Comparison of ENCODE assay signal across 9 cellular contexts in genomic region chr1:66533804-66534745, GRCh38. TPM values are rescaled to one million over a fixed set of nuclear protein-coding genes. Genes with fewer than 3 reads are reported as not detected.
DNase-seq lines count a peak whose midpoint lies in the region; ATAC-seq and TF ChIP-seq lines count a peak whose summit lies in the region.
"Had no signal": no experiment of that assay in that cellular context is flagged by ENCODE, and none has a peak within 500 bp of the region (broad histone marks: within the 10 kb centered on the region; RNA-seq: fewer than 3 reads in every experiment).

TSS of gene SGIP1 (plus strand) at chr1:66534153. CDS start at chr1:66534359, 206 bp downstream.

- TF ChIP-seq CTCF in WERI-Rb-1 (IDR thresholded peaks at IDR 0.05; ENCODE audit: low read depth, low read length) (no peak), mucosa of descending colon (IDR thresholded peaks at IDR 0.05) (no peak)

- H3K9me3 ChIP-seq in WERI-Rb-1 (ENCODE audit: severe bottlenecking), result no peaks in the 10 kb centered on the region
- H3K9me3 ChIP-seq in mucosa of descending colon, result no peaks in the 10 kb centered on the region
- H3K9me3 ChIP-seq in thymus (ENCODE audit: control insufficient read depth), result no peaks in the 10 kb centered on the region

- H3K4me3 ChIP-seq in WERI-Rb-1 (ENCODE audit: low read depth, low read length) (peak within 1 kb of the TSS; percentile 48), mucosa of descending colon (no peak within 1 kb of the TSS), thymus (ENCODE audit: low read length) (peak within 1 kb of the TSS; percentile 38)

- no peaks in the 10 kb centered on the region; the same call in 1 of the 2 replicates for H3K36me3 ChIP-seq in WERI-Rb-1
- no peaks in the 10 kb centered on the region for H3K36me3 ChIP-seq in mucosa of descending colon (ENCODE audit: low read depth)
- H3K36me3 ChIP-seq in thymus (ENCODE audit: control insufficient read depth, insufficient read depth), result no peaks in the 10 kb centered on the region

- H3K4me1 ChIP-seq in mucosa of descending colon (ENCODE audit: low read depth) (no peaks in the 10 kb centered on the region), thymus (ENCODE audit: control insufficient read depth, insufficient read depth, low read length) (peaks cover 6% of the 10 kb centered on the region)

- intact Hi-C loops in activated CD4-positive, alpha-beta T cell treated with anti-CD3 and anti-CD28 coated beads for 36 hours (cut with DNase I, micrococcal nuclease), result loop anchor here (10.0 kb wide), 1 partner anchor 191 kb away; no protein-coding TSS in a partner anchor
- intact Hi-C loops in mucosa of descending colon (cut with DNase I, micrococcal nuclease), result no loop called here

- peak within 1 kb of the TSS; percentile 44 for H3K27ac Mint-ChIP-seq in activated CD4-positive, alpha-beta T cell treated with anti-CD3 and anti-CD28 coated beads for 36 hours

- peak within 1 kb of the TSS; percentile 76 for H3K4me3 Mint-ChIP-seq in activated CD4-positive, alpha-beta T cell treated with anti-CD3 and anti-CD28 coated beads for 36 hours

- H3K27ac ChIP-seq in WERI-Rb-1 (peak within 1 kb of the TSS; percentile 42), thymus (ENCODE audit: low read depth) (peak within 1 kb of the TSS; percentile 31)

- POLR2A ChIA-PET in activated CD4-positive, alpha-beta T cell treated with anti-CD3 and anti-CD28 coated beads for 36 hours (lab: Charles Lee), result no interaction called here

- 31% methylated on average over 25 of the region's 25 CpGs for WGBS in thymus

- peak; percentile 55 for ATAC-seq in activated CD4-positive, alpha-beta T cell treated with anti-CD3 and anti-CD28 coated beads for 36 hours
- ATAC-seq in mucosa of descending colon, result peak; percentile 65
- no peak for ATAC-seq in GM21360 (IDR thresholded peaks at IDR 0.05; ENCODE audit: unreplicated experiment)

- H3K27me3 Mint-ChIP-seq in activated CD4-positive, alpha-beta T cell treated with anti-CD3 and anti-CD28 coated beads for 36 hours, result peaks cover 35% of the 10 kb centered on the region

- peak; percentile 39 for DNase-seq in activated CD4-positive, alpha-beta T cell treated with anti-CD3 and anti-CD28 coated beads for 36 hours
- no peak for DNase-seq in activated CD4-positive, alpha-beta T cell treated with anti-CD3 and anti-CD28 coated beads, Interleukin-2, amount 50 U/mL, for 4 hours
- DNase-seq in WERI-Rb-1 (peak; percentile 79), fibroblast of gingiva (ENCODE audit: low read depth) (peak; percentile 72), mucosa of descending colon (peak; percentile 17 to 51 (median 34)), SIG-M5 (lab: John Stamatoyannopoulos, UW) (no peak)
- DNase-seq: DND-41 had no signal

- no peaks in the 10 kb centered on the region for H3K9me3 Mint-ChIP-seq in activated CD4-positive, alpha-beta T cell treated with anti-CD3 and anti-CD28 coated beads for 36 hours (ENCODE audit: low read depth)

- no peaks in the 10 kb centered on the region for H3K36me3 Mint-ChIP-seq in activated CD4-positive, alpha-beta T cell treated with anti-CD3 and anti-CD28 coated beads for 36 hours (ENCODE audit: low read depth)

- CTCF ChIA-PET in activated CD4-positive, alpha-beta T cell treated with anti-CD3 and anti-CD28 coated beads for 36 hours (lab: Charles Lee), result interaction anchor here (1.1 to 1.7 kb wide), 6 partner anchors 11 to 193 kb away, joined by 3 to 4 read pairs (median 4); no protein-coding TSS in a partner anchor

- H3K4me1 Mint-ChIP-seq in activated CD4-positive, alpha-beta T cell treated with anti-CD3 and anti-CD28 coated beads for 36 hours, result peaks cover 13% of the 10 kb centered on the region

- H3K27me3 ChIP-seq in WERI-Rb-1 (ENCODE audit: insufficient read depth, low read depth, severe bottlenecking) (no peaks in the 10 kb centered on the region), thymus (ENCODE audit: control insufficient read depth, insufficient read depth) (no peaks in the 10 kb centered on the region)

RNA-seq across cellular contexts. Expression of gene SGIP1, which starts in this region (rescaled TPM):
- under 1 TPM; 0.02 to 0.05 TPM for total RNA-seq in activated CD4-positive, alpha-beta T cell treated with anti-CD3 and anti-CD28 coated beads for 36 hours
- total RNA-seq in mucosa of descending colon, result 1 to 10 TPM in 1 of 3 donors, under 1 TPM in 2; 0.65 to 7.3 (median 0.93) TPM
- 2.9 TPM for polyA plus RNA-seq in thymus

Comparison
In these comparisons a context has a peak if more than half of its experiments do, and no peak if none do; other contexts are left out.
1. Peak in DNase-seq and ATAC-seq in activated CD4-positive, alpha-beta T cell treated with anti-CD3 and anti-CD28 coated beads for 36 hours; RNA of the gene not detected or under 1 TPM.
2. DNase-seq: peak in WERI-Rb-1 (single experiment), fibroblast of gingiva (single experiment) and mucosa of descending colon (3 of 3); none in activated CD4-positive, alpha-beta T cell treated with anti-CD3 and anti-CD28 coated beads, Interleukin-2, amount 50 U/mL, for 4 hours (0 of 2) and SIG-M5 (single experiment).
3. intact Hi-C loops: an anchor here in activated CD4-positive, alpha-beta T cell treated with anti-CD3 and anti-CD28 coated beads for 36 hours (10.0 kb wide); none called in mucosa of descending colon.